ENCODE assay signal across 1 cellular context in genomic region chr20:42902519-42902908, GRCh38.
TF ChIP-seq lines count a peak whose summit lies in the region.

No MANE protein-coding gene starts in this region.

TF ChIP-seq in H1, 55 proteins besides CTCF, POLR2A, EP300 and RAD21:
- TF ChIP-seq HDAC2 (IDR thresholded peaks at IDR 0.05; ENCODE audit: borderline replicate concordance in 1 of 2, low read depth in 2 of 2, low read length in 2 of 2) (peak in 1 of 2 experiments; percentile 67; a peak in 1 of 4 replicates), RXRA (IDR thresholded peaks at IDR 0.05; ENCODE audit: insufficient read depth, low read depth, low read length) (no peak), SIN3A (conservative IDR thresholded peaks at IDR 0.05 in 1 of 2, IDR thresholded peaks at IDR 0.05 in 1 of 2; ENCODE audit: low read depth in 1 of 2, low read length in 2 of 2) (no peak), CHD2 (IDR thresholded peaks at IDR 0.05; ENCODE audit: low read length) (no peak), KDM1A (IDR thresholded peaks at IDR 0.05; ENCODE audit: borderline replicate concordance, low read length) (peak; percentile 51; the same call in 1 of the 2 replicates)
TF ChIP-seq in H1: peak in this region for 2.
